8 cellular contexts compared by ENCODE assay signal in genomic region chr17:17570207-17570797, GRCh38. TPM values are rescaled to one million over a fixed set of nuclear protein-coding genes. Genes with fewer than 3 reads are reported as not detected.
DNase-seq lines count a peak whose midpoint lies in the region; ATAC-seq and TF ChIP-seq lines count a peak whose summit lies in the region.

No MANE protein-coding gene starts in this region.

- no peaks in the 10 kb centered on the region for H3F3A ChIP-seq in neural progenitor cell (ENCODE audit: low read depth)

- H3K27ac ChIP-seq in endodermal cell (ENCODE audit: low read depth, low read length): no peak overlapping the region
- H3K27ac ChIP-seq in neural progenitor cell: no peak overlapping the region

- no peaks in the 10 kb centered on the region for H3K27me3 Mint-ChIP-seq in endodermal cell (ENCODE audit: insufficient read depth)
- peaks cover 4% of the 10 kb centered on the region for H3K27me3 Mint-ChIP-seq in neural progenitor cell (ENCODE audit: insufficient read depth, low read depth)
- no peaks in the 10 kb centered on the region for H3K27me3 Mint-ChIP-seq in activated T-helper 2 cell treated with anti-CD3 and anti-CD28 coated beads, Interferon-gamma antibody, Interleukin-2, Interleukin-4, amounts not matched to agents 10 μg/mL and 5 μg/mL and 100 μg/mL, durations not matched to agents 14 hours and 24 hours and 36 hours (ENCODE audit: low read depth)

- no peaks in the 10 kb centered on the region for H3K36me3 ChIP-seq in endodermal cell (ENCODE audit: control insufficient read depth, insufficient read depth, low read length)
- H3K36me3 ChIP-seq in neural progenitor cell: no peaks in the 10 kb centered on the region

- H3K4me1 ChIP-seq in endodermal cell (ENCODE audit: control insufficient read depth, insufficient read depth, low read length) (no peaks in the 10 kb centered on the region), neural progenitor cell (peaks cover 3% of the 10 kb centered on the region)

- no peaks in the 10 kb centered on the region for H3K27me3 ChIP-seq in endodermal cell (ENCODE audit: control insufficient read depth, insufficient read depth, low read length, poor library complexity, severe bottlenecking)
- H3K27me3 ChIP-seq in neural progenitor cell: no peaks in the 10 kb centered on the region

- in situ Hi-C loops in GM13976 (cut with MboI; ENCODE audit: low sequenced_read_pairs, unreplicated experiment): no loop called here

- ATAC-seq in GM21381 (IDR thresholded peaks at IDR 0.05; ENCODE audit: unreplicated experiment) (no peak), HG02970 (IDR thresholded peaks at IDR 0.05; ENCODE audit: low FRiP score, unreplicated experiment) (no peak)

- DNase-seq in GM13976 (ENCODE audit: low spot score) (no peak), NCI-H69 (lab: John Stamatoyannopoulos, UW) (peak; percentile 44), endodermal cell (peak; percentile 85), neural progenitor cell (ENCODE audit: low spot score) (peak; percentile 72), NK-92 (lab: John Stamatoyannopoulos, UW; ENCODE audit: unreplicated experiment) (no peak)
- no peak for DNase-seq in activated T-helper 2 cell treated with anti-CD3 and anti-CD28 coated beads, Interferon-gamma antibody, Interleukin-2, Interleukin-4, amounts not matched to agents 10 μg/mL and 5 μg/mL and 100 μg/mL, durations not matched to agents 14 hours and 24 hours and 36 hours (ENCODE audit: low spot score)

- H3K4me1 Mint-ChIP-seq in endodermal cell (no peaks in the 10 kb centered on the region), neural progenitor cell (peaks cover 3% of the 10 kb centered on the region)
- H3K4me1 Mint-ChIP-seq in activated T-helper 2 cell treated with anti-CD3 and anti-CD28 coated beads, Interferon-gamma antibody, Interleukin-2, Interleukin-4, amounts not matched to agents 10 μg/mL and 5 μg/mL and 100 μg/mL, durations not matched to agents 14 hours and 24 hours and 36 hours (ENCODE audit: low read depth): no peaks in the 10 kb centered on the region

- H4K20me1 ChIP-seq in neural progenitor cell (ENCODE audit: low read depth): no peaks in the 10 kb centered on the region

- H2AFZ ChIP-seq in neural progenitor cell (replicated peaks): no peak overlapping the region

- H3K79me2 ChIP-seq in neural progenitor cell (ENCODE audit: low read depth): no peaks in the 10 kb centered on the region

- H3K9me3 ChIP-seq in endodermal cell (ENCODE audit: control insufficient read depth, low read length) (no peaks in the 10 kb centered on the region), neural progenitor cell (ENCODE audit: low read depth) (no peaks in the 10 kb centered on the region)

- intact Hi-C loops in activated T-helper 2 cell treated with anti-CD3 and anti-CD28 coated beads, Interferon-gamma antibody, Interleukin-2, Interleukin-4, amounts not matched to agents 10 μg/mL and 5 μg/mL and 100 μg/mL, durations not matched to agents 14 hours and 24 hours and 36 hours (cut with micrococcal nuclease): no loop called here

- no peak overlapping the region for H3K4me3 Mint-ChIP-seq in endodermal cell
- no peak overlapping the region for H3K4me3 Mint-ChIP-seq in neural progenitor cell
- no peak overlapping the region for H3K4me3 Mint-ChIP-seq in activated T-helper 2 cell treated with anti-CD3 and anti-CD28 coated beads, Interferon-gamma antibody, Interleukin-2, Interleukin-4, amounts not matched to agents 10 μg/mL and 5 μg/mL and 100 μg/mL, durations not matched to agents 14 hours and 24 hours and 36 hours (ENCODE audit: low read depth)

- H3K27ac Mint-ChIP-seq in endodermal cell: peak overlapping the region; percentile 26
- H3K27ac Mint-ChIP-seq in neural progenitor cell: no peak overlapping the region
- no peak overlapping the region for H3K27ac Mint-ChIP-seq in activated T-helper 2 cell treated with anti-CD3 and anti-CD28 coated beads, Interferon-gamma antibody, Interleukin-2, Interleukin-4, amounts not matched to agents 10 μg/mL and 5 μg/mL and 100 μg/mL, durations not matched to agents 14 hours and 24 hours and 36 hours

- H3K4me3 ChIP-seq in endodermal cell (ENCODE audit: low read length): no peak overlapping the region
- no peak overlapping the region for H3K4me3 ChIP-seq in neural progenitor cell

- 76 to 79% methylated on average over 5 to 7 of the region's 7 CpGs for WGBS in endodermal cell (ENCODE audit: insufficient coverage in 1 of 2, insufficient read length in 1 of 2), 2 experiments

- TF ChIP-seq CTCF in GM13976 (IDR thresholded peaks at IDR 0.05; ENCODE audit: borderline replicate concordance, control extremely low read depth, extremely low read depth, insufficient read depth, missing control alignments) (peak; percentile 9), endodermal cell (conservative IDR thresholded peaks at IDR 0.05) (peak; percentile 68), neural progenitor cell (IDR thresholded peaks at IDR 0.05) (peak; percentile 61)

- peaks cover 5% of the 10 kb centered on the region for H3K36me3 Mint-ChIP-seq in endodermal cell (ENCODE audit: low read depth)
- no peaks in the 10 kb centered on the region for H3K36me3 Mint-ChIP-seq in neural progenitor cell
- no peaks in the 10 kb centered on the region for H3K36me3 Mint-ChIP-seq in activated T-helper 2 cell treated with anti-CD3 and anti-CD28 coated beads, Interferon-gamma antibody, Interleukin-2, Interleukin-4, amounts not matched to agents 10 μg/mL and 5 μg/mL and 100 μg/mL, durations not matched to agents 14 hours and 24 hours and 36 hours (ENCODE audit: low read depth)

- H3K4me2 ChIP-seq in neural progenitor cell: no peak overlapping the region

- no peaks in the 10 kb centered on the region for H3K9me3 Mint-ChIP-seq in endodermal cell
- no peaks in the 10 kb centered on the region for H3K9me3 Mint-ChIP-seq in neural progenitor cell
- H3K9me3 Mint-ChIP-seq in activated T-helper 2 cell treated with anti-CD3 and anti-CD28 coated beads, Interferon-gamma antibody, Interleukin-2, Interleukin-4, amounts not matched to agents 10 μg/mL and 5 μg/mL and 100 μg/mL, durations not matched to agents 14 hours and 24 hours and 36 hours: no peaks in the 10 kb centered on the region

- H3K9ac ChIP-seq in endodermal cell (ENCODE audit: extremely low read depth, low read length, poor library complexity, severe bottlenecking): no peak overlapping the region
- H3K9ac ChIP-seq in neural progenitor cell: no peak overlapping the region

RNA-seq across cellular contexts. Expression of gene PEMT, which starts 21.2 kb away (rescaled TPM):
- 10 to 100 TPM; 38.3 to 52.7 TPM for total RNA-seq in endodermal cell
- 49.1 TPM for polyA plus RNA-seq in endodermal cell (2013, experiment 1 of 2)
- polyA plus RNA-seq in endodermal cell (2013, experiment 2 of 2): 42.1 TPM
- 17.7 and 50.4 TPM in 2 replicates for total RNA-seq in neural progenitor cell (ENCODE audit: low replicate concordance)
- total RNA-seq in activated T-helper 2 cell treated with anti-CD3 and anti-CD28 coated beads, Interferon-gamma antibody, Interleukin-2, Interleukin-4, amounts not matched to agents 10 μg/mL and 5 μg/mL and 100 μg/mL, durations not matched to agents 14 hours and 24 hours and 36 hours: 37.4 and 39.2 TPM in 2 replicates

Comparison
In these comparisons a context has a peak if more than half of its experiments do, and no peak if none do; other contexts are left out.
1. DNase-seq: peak in NCI-H69 (single experiment), endodermal cell (single experiment) and neural progenitor cell (single experiment); none in GM13976 (single experiment), activated T-helper 2 cell treated with anti-CD3 and anti-CD28 coated beads, Interferon-gamma antibody, Interleukin-2, Interleukin-4, amounts not matched to agents 10 μg/mL and 5 μg/mL and 100 μg/mL, durations not matched to agents 14 hours and 24 hours and 36 hours (single experiment) and NK-92 (single experiment).
2. CTCF ChIP-seq: peak in every context shown above with its lines; median percentile 68 in endodermal cell; 61 in neural progenitor cell; 9 in GM13976.